In genomic region chr2:102033028-102033749, GRCh38 we compare ENCODE assay signal across 8 cellular contexts. TPM values are rescaled to one million over a fixed set of nuclear protein-coding genes. Genes with fewer than 3 reads are reported as not detected.
DNase-seq lines count a peak whose midpoint lies in the region; ATAC-seq and TF ChIP-seq lines count a peak whose summit lies in the region.

No MANE protein-coding gene starts in this region.

- H3K27me3 ChIP-seq in breast epithelium (no peaks in the 10 kb centered on the region), upper lobe of right lung (no peaks in the 10 kb centered on the region)

- H3K9me3 ChIP-seq in breast epithelium (no peaks in the 10 kb centered on the region), upper lobe of right lung (no peaks in the 10 kb centered on the region)

- H3K4me3 ChIP-seq in breast epithelium = peak overlapping the region in 1 of 3 donors; percentile 30
- H3K4me3 ChIP-seq in upper lobe of right lung = no peak overlapping the region

- H3K36me3 ChIP-seq in breast epithelium = no peaks in the 10 kb centered on the region
- no peaks in the 10 kb centered on the region for H3K36me3 ChIP-seq in upper lobe of right lung

- TF ChIP-seq POLR2A in breast epithelium (IDR thresholded peaks at IDR 0.05) = no peak

- H3K4me1 ChIP-seq in breast epithelium = peaks cover 5 to 7% of the 10 kb centered on the region in 2 donors
- H3K4me1 ChIP-seq in upper lobe of right lung = peaks cover 53% of the 10 kb centered on the region

- DNase-seq in GF-D8 (lab: John Stamatoyannopoulos, UW) (peak; percentile 91), NOMO-1 treated with dmso at 0.1 percent for 144 hours (lab: John Stamatoyannopoulos, UW; ENCODE audit: unreplicated experiment) (peak; percentile 94), breast epithelium (ENCODE audit: low spot score in 2 of 2) (peak; percentile 72 to 90), lung microvascular endothelial cell (ENCODE audit: low read depth in 2 of 2) (peak; percentile 25 to 47), upper lobe of right lung (peak; percentile 83), posterior vena cava (ENCODE audit: low spot score) (no peak)

- TF ChIP-seq CTCF in breast epithelium (IDR thresholded peaks at IDR 0.05) = no peak
- no peak for TF ChIP-seq CTCF in upper lobe of right lung (IDR thresholded peaks at IDR 0.05)

- ATAC-seq in HG02571 (IDR thresholded peaks at IDR 0.05; ENCODE audit: unreplicated experiment) (peak; percentile 81), upper lobe of right lung (peak; percentile 94), GM19035 (IDR thresholded peaks at IDR 0.05; ENCODE audit: unreplicated experiment) (no peak)

- intact Hi-C loops in breast epithelium (cut with DNase I; ENCODE audit: low total_unique reads) (no loop called here), upper lobe of right lung (cut with DNase I) (no loop called here), posterior vena cava (cut with DNase I) (loop anchor here in 1 of 2 donors (10.0 kb wide), 1 partner anchor 338 kb away; the partner anchor contains the start of gene MAP4K4)

- peak overlapping the region; percentile 76 to 81 for H3K27ac ChIP-seq in breast epithelium
- peak overlapping the region; percentile 76 for H3K27ac ChIP-seq in upper lobe of right lung

RNA-seq across cellular contexts. Expression of gene IL1R2, which starts 41.4 kb away (rescaled TPM):
- total RNA-seq in breast epithelium (1 to 10 TPM; 8.2 to 9.8 (median 8.2) TPM), lung microvascular endothelial cell (0.20 and 0.22 TPM in 2 replicates), upper lobe of right lung (17.0 TPM), posterior vena cava (10 to 100 TPM; 16.3 to 27.0 TPM)
